In the genomic region with DNA sequence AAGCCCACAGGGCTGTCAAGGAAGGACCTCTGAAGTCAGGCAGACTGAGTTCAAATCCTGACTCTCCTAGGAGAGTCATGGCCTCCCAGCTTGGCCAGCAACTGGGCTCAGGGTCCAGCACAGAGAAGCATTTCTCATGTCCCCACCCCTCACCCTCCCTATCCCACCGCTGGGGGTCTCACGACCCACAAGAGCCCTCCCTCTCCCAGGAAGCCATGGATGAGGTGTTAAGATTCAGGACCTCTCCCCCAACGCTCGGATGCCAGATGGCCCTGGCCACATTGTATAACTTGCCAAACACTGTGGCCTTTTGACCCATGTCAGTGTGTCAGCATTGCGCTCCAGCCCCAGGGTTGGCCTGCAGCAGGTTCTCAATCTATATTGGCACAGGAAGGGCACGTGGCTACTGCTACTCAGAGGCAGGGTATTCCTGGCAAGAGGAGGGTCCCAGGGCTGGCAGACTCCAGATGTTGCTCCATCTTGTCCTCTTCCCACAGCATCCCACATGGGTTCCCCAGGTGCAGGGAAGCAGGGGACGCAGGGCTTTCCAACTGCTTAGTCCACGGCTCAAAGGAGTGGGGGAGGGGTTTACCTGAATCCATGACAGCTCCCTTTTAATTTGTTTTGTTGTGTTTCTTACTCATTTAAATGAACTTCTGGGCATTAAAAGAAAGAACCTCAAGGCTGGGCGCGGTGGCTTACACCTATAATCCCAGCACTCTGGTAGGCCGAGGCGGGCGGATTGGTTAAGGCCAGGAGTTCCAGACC, we compare ENCODE assay signal across 14 cellular contexts. TPM values are rescaled to one million over a fixed set of nuclear protein-coding genes. Genes with fewer than 3 reads are reported as not detected.
A peak's percentile ranks its signal among the peaks of the same experiment; 100 is the strongest.
DNase-seq lines count a peak whose midpoint lies in the region; ATAC-seq and TF ChIP-seq lines count a peak whose summit lies in the region.
"Had no signal": no experiment of that assay in that cellular context is flagged by ENCODE, and none has a peak within 500 bp of the region (broad histone marks: within the 10 kb centered on the region; RNA-seq: fewer than 3 reads in every experiment).

No MANE protein-coding gene starts in this region.

- peaks cover 95% of the 10 kb centered on the region for H3K4me1 Mint-ChIP-seq in activated naive CD8-positive, alpha-beta T cell treated with anti-CD3 and anti-CD28 coated beads, Interleukin-2, amount 50 U/mL, for 24 hours
- peaks cover 79 to 100% (median 97%) of the 10 kb centered on the region in 3 donors for H3K4me1 Mint-ChIP-seq in naive B cell

- peak overlapping the region; percentile 31 for H3K27ac ChIP-seq in AG04450 (ENCODE audit: low read depth, low read length)
- H3K27ac ChIP-seq in ovary, result no peak overlapping the region

- H3K27me3 Mint-ChIP-seq in activated naive CD8-positive, alpha-beta T cell treated with anti-CD3 and anti-CD28 coated beads, Interleukin-2, amount 50 U/mL, for 24 hours, result no peaks in the 10 kb centered on the region
- no peaks in the 10 kb centered on the region for H3K27me3 Mint-ChIP-seq in naive B cell

- CTCF ChIA-PET in AG04450 (lab: Charles Lee), result interaction anchor here (1.0 to 3.0 kb wide), 3 partner anchors 35 to 180 kb away, joined by 3 to 20 read pairs (median 8); no protein-coding TSS in a partner anchor

- DNase-seq in AG04450 (ENCODE audit: low read depth, low spot score) (no peak), GM12865 (ENCODE audit: low read depth) (peak; percentile 1), naive B cell (no peak), COR-L47 (lab: John Stamatoyannopoulos, UW) (no peak), CD1c-positive myeloid dendritic cell (ENCODE audit: extremely low spot score) (no peak), ovary (no peak)
- no peak for DNase-seq in activated naive CD8-positive, alpha-beta T cell treated with anti-CD3 and anti-CD28 coated beads, Interleukin-2, amount 50 U/mL, for 24 hours
- DNase-seq: activated effector memory CD4-positive, alpha-beta T cell treated with anti-CD3 and anti-CD28 coated beads, Interleukin-2, amount 50 U/mL, for 16 hours; glutamatergic neuron; HCEC 1CT; NCI-H2171 treated with DMSO at 0.1 percent for 48 hours had no signal

- WGBS in ovary, 3 donors, result 77 to 82% (median 77%) methylated on average over 12 to 13 of the region's 13 CpGs

- intact Hi-C loops in ovary (cut with DNase I), result no loop called here

- TF ChIP-seq CTCF in AG04450 (IDR thresholded peaks at IDR 0.05; ENCODE audit: low read depth, low read length) (no peak), GM12865 (IDR thresholded peaks at IDR 0.05; ENCODE audit: insufficient read depth, low read depth, low read length, missing control alignments) (no peak), ovary (IDR thresholded peaks at IDR 0.05) (no peak)

- no peak for TF ChIP-seq POLR2A in ovary (IDR thresholded peaks at IDR 0.05)

- POLR2A ChIA-PET in AG04450 (lab: Yijun Ruan, JAX), result interaction anchor here (0.6 to 1.3 kb wide), 3 partner anchors 11 to 258 kb away, joined by 5 to 20 read pairs (median 5); no protein-coding TSS in a partner anchor

- ATAC-seq in activated naive CD8-positive, alpha-beta T cell treated with anti-CD3 and anti-CD28 coated beads, Interleukin-2, amount 50 U/mL, for 24 hours, result no peak
- ATAC-seq in naive B cell (ENCODE audit: low read depth in 2 of 2) (no peak), HG03439 (IDR thresholded peaks at IDR 0.05; ENCODE audit: unreplicated experiment) (no peak)
- ATAC-seq: Panc1 had no signal

- H3K27me3 ChIP-seq in AG04450 (ENCODE audit: control insufficient read depth, insufficient read depth, low read length) (no peaks in the 10 kb centered on the region), ovary (no peaks in the 10 kb centered on the region)

- H3K36me3 Mint-ChIP-seq in activated naive CD8-positive, alpha-beta T cell treated with anti-CD3 and anti-CD28 coated beads, Interleukin-2, amount 50 U/mL, for 24 hours (ENCODE audit: low read depth), result peaks cover 49% of the 10 kb centered on the region
- H3K36me3 Mint-ChIP-seq in naive B cell, result peaks cover 11 to 12% of the 10 kb centered on the region in 2 donors

- no peak overlapping the region for H3K4me3 Mint-ChIP-seq in activated naive CD8-positive, alpha-beta T cell treated with anti-CD3 and anti-CD28 coated beads, Interleukin-2, amount 50 U/mL, for 24 hours
- H3K4me3 Mint-ChIP-seq in naive B cell, result peak overlapping the region in 7 of 8 donors; percentile 78 to 99 (median 87)

- no peaks in the 10 kb centered on the region for H3K4me1 ChIP-seq in ovary (ENCODE audit: insufficient read depth)

- H3K4me3 ChIP-seq in AG04450 (ENCODE audit: low read depth, low read length) (no peak overlapping the region), GM12865 (ENCODE audit: low read depth, low read length) (no peak overlapping the region), ovary (no peak overlapping the region)
- H3K4me3 ChIP-seq: lung had no signal

- H3K27ac Mint-ChIP-seq in activated naive CD8-positive, alpha-beta T cell treated with anti-CD3 and anti-CD28 coated beads, Interleukin-2, amount 50 U/mL, for 24 hours, result peak overlapping the region; percentile 69
- H3K27ac Mint-ChIP-seq in naive B cell, result peak overlapping the region in 5 of 6 donors; percentile 30 to 95 (median 89)

- no peaks in the 10 kb centered on the region for H3K9me3 Mint-ChIP-seq in activated naive CD8-positive, alpha-beta T cell treated with anti-CD3 and anti-CD28 coated beads, Interleukin-2, amount 50 U/mL, for 24 hours
- no peaks in the 10 kb centered on the region for H3K9me3 Mint-ChIP-seq in naive B cell

- no peak for TF ChIP-seq EP300 in ovary (IDR thresholded peaks at IDR 0.05)

- H3K36me3 ChIP-seq in ovary, result no peaks in the 10 kb centered on the region

- H3K9me3 ChIP-seq in AG04450 (ENCODE audit: control insufficient read depth, insufficient read depth, low read length) (no peaks in the 10 kb centered on the region), ovary (no peaks in the 10 kb centered on the region)

RNA-seq across cellular contexts. Expression of a gene that starts 10.5 kb away (rescaled TPM):
- 114 and 140 TPM in 2 replicates for polyA plus RNA-seq in AG04450 (2011; rRNA removed)
- 125 and 154 TPM in 2 replicates for polyA minus RNA-seq in AG04450 (2011; rRNA and poly(A)+ RNA removed)
- polyA plus RNA-seq in naive B cell (ENCODE audit: low read depth in 6 of 6), result 100 to 1,000 TPM in 1 of 6 donors, 10 to 100 TPM in 5; 58.4 to 125 (median 89.7) TPM
- 10 to 100 TPM; 10.3 to 65.4 (median 26.0) TPM for total RNA-seq in ovary
- polyA plus RNA-seq in ovary, result 10 to 100 TPM; 11.4 to 11.7 TPM
